Comparison of ENCODE assay signal across 8 cellular contexts in the genomic region with DNA sequence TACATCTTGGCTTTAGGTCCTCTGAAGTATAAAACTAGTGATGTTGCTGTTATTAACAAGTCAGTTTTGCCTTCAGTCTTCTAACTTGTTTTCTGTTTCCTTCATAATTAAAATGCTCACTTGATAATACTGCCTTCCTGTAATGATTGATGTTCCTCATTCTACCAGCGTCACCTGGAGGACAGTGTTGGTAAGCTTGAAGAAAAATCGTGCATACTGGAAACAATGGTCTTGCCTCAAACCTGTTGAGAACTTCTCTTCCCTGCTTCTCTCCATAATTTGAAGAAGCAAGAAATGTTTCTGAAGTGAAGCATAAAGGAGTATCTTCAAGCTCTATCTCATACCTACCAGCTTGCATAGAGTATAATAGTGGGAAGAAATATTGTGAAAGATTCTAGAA. TPM values are rescaled to one million over a fixed set of nuclear protein-coding genes. Genes with fewer than 3 reads are reported as not detected.
DNase-seq lines count a peak whose midpoint lies in the region; ATAC-seq, FAIRE-seq and TF ChIP-seq lines count a peak whose summit lies in the region.

No MANE protein-coding gene starts in this region.

- in situ Hi-C loops in brain microvascular endothelial cell (cut with HindIII; ENCODE audit: low pct_ligation_motif_present, low sequenced_read_pairs), result no loop called here

- no peak overlapping the region for H3K4me3 ChIP-seq in GM06990 (replicated peaks; ENCODE audit: low read depth, low read length)
- no peak overlapping the region for H3K4me3 ChIP-seq in brain microvascular endothelial cell (ENCODE audit: low read depth, low read length)
- H3K4me3 ChIP-seq in mesodermal cell (ENCODE audit: extremely low read depth, insufficient read depth, low read length, poor library complexity, severe bottlenecking), result peak overlapping the region; percentile 99

- TF ChIP-seq CTCF in GM06990 (IDR thresholded peaks at IDR 0.05; ENCODE audit: insufficient read depth, low read length, poor library complexity, severe bottlenecking) (peak; percentile 79), brain microvascular endothelial cell (IDR thresholded peaks at IDR 0.05; ENCODE audit: low read depth, low read length, missing control alignments) (peak; percentile 55)

- FAIRE-seq in A204.1 (lab: Jason Lieb, UNC), result peak; percentile 61

- intact Hi-C loops in posterior vena cava (cut with DNase I), result no loop called here

- H3K36me3 ChIP-seq in GM06990 (ENCODE audit: control insufficient read depth, insufficient read depth, low read length) (peaks cover 2% of the 10 kb centered on the region), brain microvascular endothelial cell (replicated peaks) (peaks cover 27% of the 10 kb centered on the region), mesodermal cell (ENCODE audit: control insufficient read depth, insufficient read depth, low read length) (peaks cover 55% of the 10 kb centered on the region)

- ATAC-seq in HG02759 (IDR thresholded peaks at IDR 0.05; ENCODE audit: unreplicated experiment), result no peak

- H3K9me3 ChIP-seq in mesodermal cell (ENCODE audit: control insufficient read depth, low read length), result no peaks in the 10 kb centered on the region

- H3K27me3 ChIP-seq in GM06990 (replicated peaks; ENCODE audit: control insufficient read depth, insufficient read depth, low read length) (no peaks in the 10 kb centered on the region), brain microvascular endothelial cell (replicated peaks) (no peaks in the 10 kb centered on the region)

- peak; percentile 25 for DNase-seq in GM06990 (ENCODE audit: extremely low read depth, insufficient read length)
- peak; percentile 17 for DNase-seq in NOMO-1 treated with dmso at 0.1 percent for 144 hours (lab: John Stamatoyannopoulos, UW; ENCODE audit: unreplicated experiment)
- no peak for DNase-seq in brain microvascular endothelial cell
- no peak for DNase-seq in NCI-H146 treated with DMSO at 0.1 percent for 48 hours (lab: John Stamatoyannopoulos, UW; ENCODE audit: unreplicated experiment)
- DNase-seq in posterior vena cava (ENCODE audit: low spot score), result no peak

- peaks cover 34% of the 10 kb centered on the region for H3K4me1 ChIP-seq in mesodermal cell (ENCODE audit: control insufficient read depth, insufficient read depth, low read length, poor library complexity, severe bottlenecking)

- H3K27ac ChIP-seq in brain microvascular endothelial cell (no peak overlapping the region), mesodermal cell (ENCODE audit: low read depth, low read length, severe bottlenecking) (no peak overlapping the region)

- 83% methylated on average over 1 of the region's 2 CpGs; no CpG with 5 or more reads in 1 of the 2 experiments for WGBS in mesodermal cell (ENCODE audit: insufficient coverage in 2 of 2), 2 experiments

RNA-seq across cellular contexts. Expression of gene YWHAH, which starts 3.0 kb away (rescaled TPM):
- polyA plus RNA-seq in mesodermal cell (2013, experiment 1 of 2), result 175 TPM
- 161 TPM for polyA plus RNA-seq in mesodermal cell (2013, experiment 2 of 2)
- total RNA-seq in posterior vena cava, result 100 to 1,000 TPM; 425 to 833 TPM

Comparison
In these comparisons a context has a peak if more than half of its experiments do, and no peak if none do; other contexts are left out.
1. DNase-seq: peak in GM06990 (single experiment) and NOMO-1 treated with dmso at 0.1 percent for 144 hours (single experiment); none in brain microvascular endothelial cell (single experiment), NCI-H146 treated with DMSO at 0.1 percent for 48 hours (single experiment) and posterior vena cava (single experiment).